In the genomic region with DNA sequence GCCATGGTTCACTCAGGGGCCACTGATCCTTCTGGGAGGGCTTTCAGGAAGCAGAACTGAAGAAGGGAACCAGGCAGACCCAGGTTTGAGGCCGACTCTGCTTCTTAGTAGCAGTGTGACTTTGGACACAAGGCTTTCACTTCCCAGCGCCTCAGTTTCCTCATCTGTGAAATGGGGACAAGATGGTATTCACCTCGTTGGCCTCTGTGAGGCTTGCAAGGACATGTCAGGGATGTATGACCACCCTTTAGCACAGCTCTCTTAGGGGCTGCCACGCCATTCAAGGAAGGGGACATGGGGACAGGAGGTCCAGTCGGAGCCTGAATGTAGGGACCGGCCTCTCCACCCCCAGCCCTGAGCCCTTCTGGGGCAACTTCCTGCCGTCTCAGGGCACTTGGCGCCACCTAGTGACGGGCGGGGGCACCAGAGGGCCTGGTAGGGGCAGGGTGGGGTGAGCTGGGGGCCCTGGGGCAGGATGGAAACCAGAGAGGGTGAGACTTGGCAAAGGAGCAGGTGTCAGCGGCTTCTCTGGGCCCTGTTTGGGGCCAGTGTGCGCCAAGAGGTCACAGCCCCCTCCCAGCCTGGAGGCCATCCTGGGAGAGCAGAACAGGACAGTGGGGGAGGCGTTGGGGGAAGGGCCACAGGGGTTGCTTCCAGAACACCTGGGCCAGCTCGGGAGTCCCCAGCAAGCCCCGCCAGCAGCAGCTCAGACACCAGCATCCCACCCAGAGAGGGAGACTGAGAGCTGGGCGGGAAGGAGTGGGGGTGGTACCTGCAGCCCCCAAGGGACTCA, we compare ENCODE assay signal across 9 cellular contexts.
DNase-seq lines count a peak whose midpoint lies in the region; ATAC-seq and TF ChIP-seq lines count a peak whose summit lies in the region.
"Had no signal": no experiment of that assay in that cellular context is flagged by ENCODE, and none has a peak within 500 bp of the region (broad histone marks: within the 10 kb centered on the region; RNA-seq: fewer than 3 reads in every experiment).

No MANE protein-coding gene starts in this region.

- H3K4me3 ChIP-seq in DND-41 (ENCODE audit: low read depth in 1 of 2, low read length in 2 of 2) (no peak overlapping the region), breast epithelium (no peak overlapping the region), mucosa of descending colon (no peak overlapping the region)

- H3K27ac Mint-ChIP-seq in activated B cell treated with CpG ODN at 0.5 μM for 24 hours = no peak overlapping the region
- no peak overlapping the region for H3K27ac Mint-ChIP-seq in stimulated activated naive CD8-positive, alpha-beta T cell treated with anti-CD3 and anti-CD28 coated beads, Interleukin-15, amount 100 ng/mL, for 72 hours
- H3K27ac Mint-ChIP-seq: activated naive CD8-positive, alpha-beta T cell had no signal

- POLR2A ChIA-PET in activated B cell treated with CpG ODN at 0.5 μM for 24 hours (lab: Charles Lee) = no interaction called here

- H3K4me1 ChIP-seq in DND-41 (ENCODE audit: insufficient read depth, low read length) = peaks cover 14% of the 10 kb centered on the region
- H3K4me1 ChIP-seq in breast epithelium = no peaks in the 10 kb centered on the region
- no peaks in the 10 kb centered on the region for H3K4me1 ChIP-seq in mucosa of descending colon (ENCODE audit: low read depth)

- TF ChIP-seq CTCF in DND-41 (IDR thresholded peaks at IDR 0.05; ENCODE audit: borderline replicate concordance, extremely low read depth, low read length, poor library complexity, severe bottlenecking) = peak; percentile 76
- no peak for TF ChIP-seq CTCF in activated B cell treated with CpG ODN at 0.5 μM for 24 hours (IDR thresholded peaks at IDR 0.05)
- TF ChIP-seq CTCF in breast epithelium (IDR thresholded peaks at IDR 0.05) = peak in 2 of 3 donors; percentile 27 to 45
- TF ChIP-seq CTCF in mucosa of descending colon (IDR thresholded peaks at IDR 0.05) = peak; percentile 69

- intact Hi-C loops in activated B cell treated with CpG ODN at 0.5 μM for 24 hours (cut with micrococcal nuclease) (loop anchor here (1.0 to 2.0 kb wide), 3 partner anchors 217 to 415 kb away; no protein-coding TSS in a partner anchor), breast epithelium (cut with DNase I; ENCODE audit: low total_unique reads) (no loop called here), mucosa of descending colon (cut with DNase I, micrococcal nuclease) (no loop called here)

- peaks cover 2% of the 10 kb centered on the region for H3K4me1 Mint-ChIP-seq in activated B cell treated with CpG ODN at 0.5 μM for 24 hours
- peaks cover 12% of the 10 kb centered on the region for H3K4me1 Mint-ChIP-seq in stimulated activated naive CD8-positive, alpha-beta T cell treated with anti-CD3 and anti-CD28 coated beads, Interleukin-15, amount 100 ng/mL, for 72 hours

- peaks cover 9% of the 10 kb centered on the region; the same call in 1 of the 2 replicates for H4K20me1 ChIP-seq in DND-41 (ENCODE audit: insufficient read depth, low read length)

- H3K36me3 Mint-ChIP-seq in activated B cell treated with CpG ODN at 0.5 μM for 24 hours (ENCODE audit: low read depth) = no peaks in the 10 kb centered on the region
- H3K36me3 Mint-ChIP-seq: activated naive CD8-positive, alpha-beta T cell had no signal

- DNase-seq in DND-41 = peak; percentile 85
- DNase-seq in KBM-7 = peak; percentile 50
- DNase-seq in activated B cell treated with CpG ODN at 0.5 μM for 24 hours = peak; percentile 57
- no peak for DNase-seq in breast epithelium (ENCODE audit: low spot score in 2 of 2)
- peak; percentile 69 to 80 (median 79) for DNase-seq in mucosa of descending colon
- peak; percentile 67 to 76 for DNase-seq in stimulated activated naive CD8-positive, alpha-beta T cell treated with anti-CD3 and anti-CD28 coated beads, Interleukin-15, amount 100 ng/mL, for 72 hours

- peak; percentile 87 for ATAC-seq in DND-41 (ENCODE audit: insufficient read depth, low read depth)
- ATAC-seq in activated B cell treated with CpG ODN at 0.5 μM for 24 hours (ENCODE audit: low read depth) = peak; percentile 67
- peak; percentile 80 for ATAC-seq in mucosa of descending colon
- peak; percentile 85 for ATAC-seq in stimulated activated naive CD8-positive, alpha-beta T cell treated with anti-CD3 and anti-CD28 coated beads, Interleukin-15, amount 100 ng/mL, for 72 hours
- ATAC-seq in HG03439 (IDR thresholded peaks at IDR 0.05; ENCODE audit: unreplicated experiment) = no peak
- no peak for ATAC-seq in HG03442 (IDR thresholded peaks at IDR 0.05; ENCODE audit: unreplicated experiment)

- in situ Hi-C loops in KBM-7 (cut with MboI; ENCODE audit: low pct_unique_long_range_greater_than_20kb, low sequenced_read_pairs) = no loop called here

- H3K9me3 ChIP-seq in DND-41 (ENCODE audit: insufficient read depth, low read length, severe bottlenecking) (no peaks in the 10 kb centered on the region), breast epithelium (no peaks in the 10 kb centered on the region), mucosa of descending colon (no peaks in the 10 kb centered on the region)

- no peaks in the 10 kb centered on the region for H3K27me3 ChIP-seq in DND-41 (ENCODE audit: insufficient read depth, low read length, poor library complexity)
- H3K27me3 ChIP-seq in breast epithelium = no peaks in the 10 kb centered on the region

- H3K9me3 Mint-ChIP-seq in activated B cell treated with CpG ODN at 0.5 μM for 24 hours = no peaks in the 10 kb centered on the region
- no peaks in the 10 kb centered on the region for H3K9me3 Mint-ChIP-seq in stimulated activated naive CD8-positive, alpha-beta T cell treated with anti-CD3 and anti-CD28 coated beads, Interleukin-15, amount 100 ng/mL, for 72 hours

- H3K36me3 ChIP-seq in DND-41 (ENCODE audit: insufficient read depth, low read length) (no peaks in the 10 kb centered on the region), breast epithelium (no peaks in the 10 kb centered on the region), mucosa of descending colon (ENCODE audit: low read depth) (no peaks in the 10 kb centered on the region)

- CTCF ChIA-PET in activated B cell treated with CpG ODN at 0.5 μM for 24 hours (lab: Charles Lee) = interaction anchor here (0.8 to 2.6 kb wide), 3 partner anchors 8 to 415 kb away, joined by 3 to 8 read pairs (median 3); no protein-coding TSS in a partner anchor

- no peaks in the 10 kb centered on the region for H3K79me2 ChIP-seq in DND-41 (ENCODE audit: insufficient read depth, low read length)

- TF ChIP-seq POLR2A in breast epithelium (IDR thresholded peaks at IDR 0.05) = no peak

- no peak overlapping the region for H3K9ac ChIP-seq in DND-41 (ENCODE audit: low read depth, low read length)

- H3K27me3 Mint-ChIP-seq in activated B cell treated with CpG ODN at 0.5 μM for 24 hours = peaks cover 8% of the 10 kb centered on the region
- H3K27me3 Mint-ChIP-seq in stimulated activated naive CD8-positive, alpha-beta T cell treated with anti-CD3 and anti-CD28 coated beads, Interleukin-15, amount 100 ng/mL, for 72 hours = peaks cover 19% of the 10 kb centered on the region
- H3K27me3 Mint-ChIP-seq: activated naive CD8-positive, alpha-beta T cell had no signal

- no peak overlapping the region for H2AFZ ChIP-seq in DND-41 (ENCODE audit: low read depth, low read length)

- H3K4me3 Mint-ChIP-seq in activated B cell treated with CpG ODN at 0.5 μM for 24 hours = no peak overlapping the region
- no peak overlapping the region for H3K4me3 Mint-ChIP-seq in stimulated activated naive CD8-positive, alpha-beta T cell treated with anti-CD3 and anti-CD28 coated beads, Interleukin-15, amount 100 ng/mL, for 72 hours
- H3K4me3 Mint-ChIP-seq: activated naive CD8-positive, alpha-beta T cell had no signal

- H3K27ac ChIP-seq in DND-41 (ENCODE audit: low read length) = no peak overlapping the region
- H3K27ac ChIP-seq in breast epithelium = no peak overlapping the region

- no peak overlapping the region for H3K4me2 ChIP-seq in DND-41 (ENCODE audit: insufficient read depth, low read length)

Comparison
In these comparisons a context has a peak if more than half of its experiments do, and no peak if none do; other contexts are left out.
1. ATAC-seq: peak in DND-41 (single experiment), activated B cell treated with CpG ODN at 0.5 μM for 24 hours (single experiment), mucosa of descending colon (single experiment) and stimulated activated naive CD8-positive, alpha-beta T cell treated with anti-CD3 and anti-CD28 coated beads, Interleukin-15, amount 100 ng/mL, for 72 hours (single experiment); none in HG03439 (single experiment) and HG03442 (single experiment).
2. DNase-seq: peak in DND-41 (single experiment), KBM-7 (single experiment), activated B cell treated with CpG ODN at 0.5 μM for 24 hours (single experiment), mucosa of descending colon (3 of 3) and stimulated activated naive CD8-positive, alpha-beta T cell treated with anti-CD3 and anti-CD28 coated beads, Interleukin-15, amount 100 ng/mL, for 72 hours (2 of 2); none in breast epithelium (0 of 2).